Comparison of ENCODE assay signal across 9 cellular contexts in genomic region chr1:24727490-24728214, GRCh38. TPM values are rescaled to one million over a fixed set of nuclear protein-coding genes. Genes with fewer than 3 reads are reported as not detected.
DNase-seq lines count a peak whose midpoint lies in the region; ATAC-seq, FAIRE-seq and TF ChIP-seq lines count a peak whose summit lies in the region.
"Had no signal": no experiment of that assay in that cellular context is flagged by ENCODE, and none has a peak within 500 bp of the region (broad histone marks: within the 10 kb centered on the region; RNA-seq: fewer than 3 reads in every experiment).

No MANE protein-coding gene starts in this region.

- POLR2A ChIA-PET in activated naive CD8-positive, alpha-beta T cell treated with anti-CD3 and anti-CD28 coated beads, Interleukin-2, amount 10 ng/mL, durations not matched to agents 7 days and 5 days (lab: Charles Lee): no interaction called here

- 36 to 45% methylated on average over 7 to 9 of the region's 9 CpGs for WGBS in upper lobe of left lung, 2 donors

- H3K4me3 Mint-ChIP-seq in activated naive CD8-positive, alpha-beta T cell treated with anti-CD3 and anti-CD28 coated beads, Interleukin-2, amount 10 ng/mL, durations not matched to agents 7 days and 5 days: peak overlapping the region; percentile 56

- TF ChIP-seq POLR2A in upper lobe of left lung (IDR thresholded peaks at IDR 0.05): peak in 1 of 4 donors; percentile 12

- no peaks in the 10 kb centered on the region for H3K9me3 ChIP-seq in upper lobe of left lung

- peak; percentile 60 for ATAC-seq in HG03565 (IDR thresholded peaks at IDR 0.05; ENCODE audit: unreplicated experiment)
- ATAC-seq in activated naive CD8-positive, alpha-beta T cell treated with anti-CD3 and anti-CD28 coated beads, Interleukin-2, amount 10 ng/mL, durations not matched to agents 7 days and 5 days (ENCODE audit: low read depth): peak; percentile 60
- peak; percentile 65 for ATAC-seq in left lobe of liver
- ATAC-seq in upper lobe of left lung (ENCODE audit: low FRiP score in 2 of 2): peak; percentile 72 to 95
- ATAC-seq in GM19452 (IDR thresholded peaks at IDR 0.05; ENCODE audit: unreplicated experiment): no peak

- H3K36me3 ChIP-seq in upper lobe of left lung: no peaks in the 10 kb centered on the region

- H3K4me1 ChIP-seq in upper lobe of left lung: peaks cover 44 to 51% (median 48%) of the 10 kb centered on the region in 4 donors

- no peak for TF ChIP-seq CTCF in AG09309 (IDR thresholded peaks at IDR 0.05; ENCODE audit: control insufficient read depth, insufficient read depth, low read depth, low read length, missing control alignments)
- TF ChIP-seq CTCF in upper lobe of left lung (IDR thresholded peaks at IDR 0.05): no peak

- TF ChIP-seq EP300 in upper lobe of left lung (IDR thresholded peaks at IDR 0.05): no peak

- H3K9me3 Mint-ChIP-seq in activated naive CD8-positive, alpha-beta T cell treated with anti-CD3 and anti-CD28 coated beads, Interleukin-2, amount 10 ng/mL, durations not matched to agents 7 days and 5 days: no peaks in the 10 kb centered on the region

- DNase-seq in AG09309 (ENCODE audit: low read depth): peak; percentile 80
- peak; percentile 89 for DNase-seq in GM19239 (ENCODE audit: insufficient read length, low spot score)
- no peak for DNase-seq in activated naive CD8-positive, alpha-beta T cell treated with anti-CD3 and anti-CD28 coated beads, Interleukin-2, amount 10 ng/mL, durations not matched to agents 7 days and 5 days
- DNase-seq in left lobe of liver (ENCODE audit: low spot score): no peak
- DNase-seq in upper lobe of left lung: peak; percentile 66 to 83
- DNase-seq in activated naive CD4-positive, alpha-beta T cell treated with anti-CD3 and anti-CD28 coated beads, Interleukin-2, amount 50 U/mL, for 16 hours: no peak

- no peak overlapping the region for H3K27ac Mint-ChIP-seq in activated naive CD8-positive, alpha-beta T cell treated with anti-CD3 and anti-CD28 coated beads, Interleukin-2, amount 10 ng/mL, durations not matched to agents 7 days and 5 days

- H3K4me1 Mint-ChIP-seq in activated naive CD8-positive, alpha-beta T cell treated with anti-CD3 and anti-CD28 coated beads, Interleukin-2, amount 10 ng/mL, durations not matched to agents 7 days and 5 days: peaks cover 6% of the 10 kb centered on the region

- peak; percentile 83 for FAIRE-seq in GM19239 (lab: Jason Lieb, UNC)
- FAIRE-seq: bronchial epithelial cell had no signal

- no peaks in the 10 kb centered on the region for H3K27me3 ChIP-seq in upper lobe of left lung

- H3K36me3 Mint-ChIP-seq in activated naive CD8-positive, alpha-beta T cell treated with anti-CD3 and anti-CD28 coated beads, Interleukin-2, amount 10 ng/mL, durations not matched to agents 7 days and 5 days: no peaks in the 10 kb centered on the region

- H3K27ac ChIP-seq in upper lobe of left lung: peak overlapping the region; percentile 63 to 83 (median 82)

- H3K27me3 Mint-ChIP-seq in activated naive CD8-positive, alpha-beta T cell treated with anti-CD3 and anti-CD28 coated beads, Interleukin-2, amount 10 ng/mL, durations not matched to agents 7 days and 5 days: peaks cover 11% of the 10 kb centered on the region

- H3K4me3 ChIP-seq in AG09309 (ENCODE audit: control insufficient read depth, low read depth, low read length) (peak overlapping the region; percentile 9), upper lobe of left lung (peak overlapping the region in 1 of 4 donors; percentile 20)

RNA-seq across cellular contexts. Expression of gene CLIC4, which starts 17.6 kb away (rescaled TPM):
- total RNA-seq in activated naive CD8-positive, alpha-beta T cell treated with anti-CD3 and anti-CD28 coated beads, Interleukin-2, amount 10 ng/mL, durations not matched to agents 7 days and 5 days: 1 to 10 TPM; 9.1 to 9.8 TPM
- total RNA-seq in left lobe of liver (54.4 TPM), upper lobe of left lung (100 to 1,000 TPM in 4 of 6 donors, 10 to 100 TPM in 2; 44.0 to 234 (median 147) TPM)

Comparison
In these comparisons a context has a peak if more than half of its experiments do, and no peak if none do; other contexts are left out.
1. DNase-seq: peak in AG09309 (single experiment), GM19239 (single experiment) and upper lobe of left lung (2 of 2); none in activated naive CD8-positive, alpha-beta T cell treated with anti-CD3 and anti-CD28 coated beads, Interleukin-2, amount 10 ng/mL, durations not matched to agents 7 days and 5 days (single experiment), left lobe of liver (single experiment) and activated naive CD4-positive, alpha-beta T cell treated with anti-CD3 and anti-CD28 coated beads, Interleukin-2, amount 50 U/mL, for 16 hours (single experiment).